8 cellular contexts compared by ENCODE assay signal in the genomic region with DNA sequence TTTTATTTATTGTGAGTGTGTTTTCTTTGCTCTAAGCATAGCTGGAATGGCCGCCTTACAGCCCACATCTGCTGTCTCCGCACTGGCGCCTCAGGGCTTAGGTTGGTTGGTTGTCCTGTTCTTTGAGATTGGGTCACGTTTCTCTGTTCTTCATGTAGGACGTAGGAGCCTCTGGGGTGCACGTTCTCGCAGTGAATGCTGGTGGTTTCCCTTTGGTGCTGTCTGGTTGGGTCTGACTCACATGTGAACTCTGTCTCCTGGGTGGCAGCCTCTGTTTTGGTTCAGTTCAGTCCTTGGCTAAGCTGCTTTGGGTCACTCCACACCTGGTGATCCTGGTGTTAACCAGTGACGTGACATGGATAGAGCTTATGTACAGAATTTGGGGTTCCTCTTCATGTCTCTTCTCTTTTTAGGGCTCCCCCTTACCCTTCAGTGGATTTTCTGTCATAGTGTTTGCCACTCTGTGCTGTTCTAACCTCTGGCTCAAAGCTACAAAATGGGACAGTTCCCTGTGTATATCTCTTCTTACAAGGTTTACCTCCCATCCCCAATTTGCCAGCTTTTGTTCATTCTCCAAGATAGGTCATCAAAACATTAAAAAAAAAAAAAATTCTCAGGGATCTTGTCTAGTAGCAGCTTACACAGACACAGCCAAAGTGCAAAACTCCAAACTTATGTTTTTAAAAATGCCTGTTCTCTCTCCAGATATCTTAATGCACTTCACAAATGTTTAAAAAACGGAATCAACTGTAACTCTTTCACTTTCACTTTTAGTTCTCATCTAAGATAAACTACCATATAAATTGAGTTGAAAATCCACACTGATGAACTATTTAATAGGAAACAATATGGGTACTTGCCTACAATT. TPM values are rescaled to one million over a fixed set of nuclear protein-coding genes. Genes with fewer than 3 reads are reported as not detected.
DNase-seq lines count a peak whose midpoint lies in the region; ATAC-seq and TF ChIP-seq lines count a peak whose summit lies in the region.

No MANE protein-coding gene starts in this region.

- no CpG with 5 or more reads among the region's 9 CpGs for WGBS in H9 (ENCODE audit: extremely low coverage, insufficient read length, low lambda C conversion rate)

- no peak overlapping the region for H3K27ac Mint-ChIP-seq in H9

- no peak overlapping the region for H2BK12ac ChIP-seq in H9 (ENCODE audit: insufficient read length, low read depth, low read length)

- no peak overlapping the region for H3K18ac ChIP-seq in H9 (ENCODE audit: insufficient read length, low read depth, low read length)

- peaks cover 17% of the 10 kb centered on the region for H3K27me3 Mint-ChIP-seq in H9 (ENCODE audit: low read depth)

- no peak overlapping the region for H3T11ph ChIP-seq in H9 (ENCODE audit: low read length)

- H2BK120ac ChIP-seq in H9 (ENCODE audit: low read depth, low read length, poor library complexity, severe bottlenecking), result no peak overlapping the region

- H3K23me2 ChIP-seq in H9 (ENCODE audit: insufficient read length, low read depth, low read length, poor library complexity, severe bottlenecking), result no peaks in the 10 kb centered on the region

- no peak overlapping the region for H3K56ac ChIP-seq in H9 (ENCODE audit: insufficient read length, low read depth, low read length)

- H4K91ac ChIP-seq in H9 (ENCODE audit: insufficient read length, low read depth, low read length), result no peak overlapping the region

- H3K4ac ChIP-seq in H9 (ENCODE audit: low read depth, low read length), result no peak overlapping the region

- H3K9me3 ChIP-seq in H9 (ENCODE audit: control insufficient read depth, low read depth, low read length) (no peaks in the 10 kb centered on the region), OCI-LY3 (ENCODE audit: insufficient read depth, low read length) (no peaks in the 10 kb centered on the region)

- ATAC-seq in left lobe of liver, result peak; percentile 95

- H3K36me3 ChIP-seq in OCI-LY3 (replicated peaks; ENCODE audit: low read depth, low read length), result no peaks in the 10 kb centered on the region

- no peak overlapping the region for H4K5ac ChIP-seq in H9 (ENCODE audit: insufficient read length, low read depth, low read length)

- no peaks in the 10 kb centered on the region for H3K36me3 Mint-ChIP-seq in H9 (ENCODE audit: insufficient read depth in 1 of 3, low read depth in 3 of 3)

- POLR2A ChIA-PET in GM10248 (lab: Yijun Ruan, JAX), result no interaction called here

- H3K9me3 Mint-ChIP-seq in H9, result no peaks in the 10 kb centered on the region

- no peaks in the 10 kb centered on the region for H3K79me2 ChIP-seq in H9 (ENCODE audit: insufficient read depth, low read length)
- no peaks in the 10 kb centered on the region for H3K79me2 ChIP-seq in OCI-LY3 (ENCODE audit: low read length)

- H4K20me1 ChIP-seq in H9 (ENCODE audit: control insufficient read depth, insufficient read depth, insufficient read length) (no peaks in the 10 kb centered on the region), OCI-LY3 (ENCODE audit: insufficient read depth, low read length) (no peaks in the 10 kb centered on the region)

- CTCF ChIA-PET in GM10248 (lab: Yijun Ruan, JAX), result interaction anchor here (0.6 to 2.8 kb wide), 10 partner anchors 12 to 369 kb away, joined by 3 to 15 read pairs (median 4); a partner anchor contains a TSS

- DNase-seq in GM10248 (ENCODE audit: extremely low spot score), result peak; percentile 82
- peak; percentile 16 for DNase-seq in H9
- peak; percentile 68 for DNase-seq in activated gamma-delta T cell treated with Interleukin-2 at 50 U/mL for 16 hours
- DNase-seq in left lobe of liver (ENCODE audit: low spot score), result peak; percentile 57
- peak; percentile 56 to 58 for DNase-seq in stimulated activated CD8-positive, alpha-beta memory T cell treated with anti-CD3 and anti-CD28 coated beads, Interleukin-7, amount 100 ng/mL, for 4 hours (ENCODE audit: low read depth in 2 of 2)
- DNase-seq in hippocampal formation (lab: John Stamatoyannopoulos, UW), result no peak
- no peak for DNase-seq in AG08396 (ENCODE audit: low spot score)

- no peak for TF ChIP-seq CTCF in GM10248 (IDR thresholded peaks at IDR 0.05; ENCODE audit: control extremely low read depth, extremely low read depth, low read depth, missing control alignments)
- TF ChIP-seq CTCF in H9 (conservative IDR thresholded peaks at IDR 0.05), result no peak
- no peak for TF ChIP-seq CTCF in OCI-LY3 (IDR thresholded peaks at IDR 0.05; ENCODE audit: low read depth, low read length)

- H3K4me1 ChIP-seq in H9 (ENCODE audit: insufficient read depth, low read length) (no peaks in the 10 kb centered on the region), OCI-LY3 (ENCODE audit: low read length) (peaks cover 36% of the 10 kb centered on the region)

- H4K8ac ChIP-seq in H9 (replicated peaks; ENCODE audit: insufficient read length, low read depth, low read length), result no peak overlapping the region

- H3K27me3 ChIP-seq in H9 (ENCODE audit: insufficient read depth, low read length) (no peaks in the 10 kb centered on the region), OCI-LY3 (ENCODE audit: low read depth, low read length) (no peaks in the 10 kb centered on the region)

- no peak overlapping the region for H3K27ac ChIP-seq in H9 (ENCODE audit: insufficient read length, low read depth, low read length)
- peak overlapping the region; percentile 92 for H3K27ac ChIP-seq in OCI-LY3 (ENCODE audit: low read length)

- H2AFZ ChIP-seq in H9 (ENCODE audit: low read length) (no peak overlapping the region), OCI-LY3 (ENCODE audit: low read depth, low read length) (peak overlapping the region; percentile 62; the same call in 1 of the 2 replicates)

- H3K79me1 ChIP-seq in H9 (ENCODE audit: insufficient read depth, low read depth, low read length, poor library complexity, severe bottlenecking), result no peaks in the 10 kb centered on the region

- no peak overlapping the region for H3K9ac ChIP-seq in H9 (ENCODE audit: extremely low read depth, insufficient read length, low read length)
- peak overlapping the region; percentile 57 for H3K9ac ChIP-seq in OCI-LY3 (ENCODE audit: low read length)

- H2AK5ac ChIP-seq in H9 (ENCODE audit: insufficient read length, low read length), result no peak overlapping the region

- H3K4me2 ChIP-seq in H9 (ENCODE audit: insufficient read depth, insufficient read length, low read length) (no peak overlapping the region), OCI-LY3 (ENCODE audit: low read length) (peak overlapping the region; percentile 71)

- peak overlapping the region; percentile 60 for H3K4me3 ChIP-seq in OCI-LY3 (ENCODE audit: low read length)

- no peak overlapping the region for H2BK5ac ChIP-seq in H9 (ENCODE audit: insufficient read length, low read length)

- no peak overlapping the region for H2BK15ac ChIP-seq in H9 (ENCODE audit: low read depth, low read length)

- no peaks in the 10 kb centered on the region for H3K4me1 Mint-ChIP-seq in H9

- H2BK20ac ChIP-seq in H9 (ENCODE audit: low read depth, low read length, poor library complexity, severe bottlenecking), result no peak overlapping the region

- no peak overlapping the region for H3K23ac ChIP-seq in H9 (ENCODE audit: insufficient read length, low read depth, low read length)

- no peak overlapping the region for H3K4me3 Mint-ChIP-seq in H9

- H3K14ac ChIP-seq in H9 (ENCODE audit: insufficient read depth, low read length), result no peak overlapping the region

RNA-seq across cellular contexts. Expression of a gene that starts 12.8 kb away (rescaled TPM):
- 222 and 231 TPM in 2 replicates for total RNA-seq in H9 (2021)
- total RNA-seq in left lobe of liver, result 8.9 TPM

Comparison
In these comparisons a context has a peak if more than half of its experiments do, and no peak if none do; other contexts are left out.
1. DNase-seq: peak in GM10248 (single experiment), H9 (single experiment), activated gamma-delta T cell treated with Interleukin-2 at 50 U/mL for 16 hours (single experiment), left lobe of liver (single experiment) and stimulated activated CD8-positive, alpha-beta memory T cell treated with anti-CD3 and anti-CD28 coated beads, Interleukin-7, amount 100 ng/mL, for 4 hours (2 of 2); none in hippocampal formation (0 of 2) and AG08396 (single experiment).
2. RNA of a gene that starts 12.8 kb away (total RNA-seq): 222 to 231 TPM in H9; 8.9 TPM in left lobe of liver (single experiment); every median in the first group is over 10 times any median in the second.